Comparison of ENCODE assay signal across 8 cellular contexts in genomic region chr14:59028476-59029202, GRCh38.
A peak's percentile ranks its signal among the peaks of the same experiment; 100 is the strongest.
DNase-seq lines count a peak whose midpoint lies in the region; ATAC-seq and TF ChIP-seq lines count a peak whose summit lies in the region.

No MANE protein-coding gene starts in this region.

- no peak overlapping the region for H3K27ac ChIP-seq in transverse colon

- TF ChIP-seq EP300 in transverse colon (IDR thresholded peaks at IDR 0.05; ENCODE audit: low read depth): no peak

- TF ChIP-seq POLR2A in transverse colon (IDR thresholded peaks at IDR 0.05): no peak

- TF ChIP-seq CTCF in mucosa of descending colon (IDR thresholded peaks at IDR 0.05) (peak; percentile 70), transverse colon (IDR thresholded peaks at IDR 0.05) (peak; percentile 58 to 78 (median 75))

- ATAC-seq in GM18520 (IDR thresholded peaks at IDR 0.05; ENCODE audit: unreplicated experiment) (peak; percentile 86), HG02943 (IDR thresholded peaks at IDR 0.05; ENCODE audit: low read depth, unreplicated experiment) (peak; percentile 84), mucosa of descending colon (peak; percentile 93)

- intact Hi-C loops in mucosa of descending colon (cut with DNase I, micrococcal nuclease): no loop called here
- intact Hi-C loops in transverse colon (cut with DNase I; ENCODE audit: low total_unique reads): loop anchor here (10.0 kb wide), 1 partner anchor 394 kb away; the partner anchor contains the start of gene DACT1

- no peaks in the 10 kb centered on the region for H3K36me3 ChIP-seq in mucosa of descending colon (ENCODE audit: low read depth)
- H3K36me3 ChIP-seq in transverse colon: no peaks in the 10 kb centered on the region

- in situ Hi-C loops in transverse colon (cut with MboI; ENCODE audit: low pct_ligation_motif_present in 1 of 4, low pct_unique_long_range_greater_than_20kb in 1 of 4, low sequenced_read_pairs in 3 of 4): loop anchor here in 1 of 4 donors (25.0 kb wide), 1 partner anchor 516 kb away; no protein-coding TSS in a partner anchor

- no peaks in the 10 kb centered on the region for H3K27me3 ChIP-seq in transverse colon

- H3K4me3 ChIP-seq in mucosa of descending colon (no peak overlapping the region), transverse colon (no peak overlapping the region)

- no peaks in the 10 kb centered on the region for H3K9me3 ChIP-seq in mucosa of descending colon
- H3K9me3 ChIP-seq in transverse colon: no peaks in the 10 kb centered on the region

- H3K4me1 ChIP-seq in mucosa of descending colon (ENCODE audit: low read depth) (no peaks in the 10 kb centered on the region), transverse colon (peaks cover 0 to 3% (median 0%) of the 10 kb centered on the region in 4 donors)

- WGBS in transverse colon (ENCODE audit: low coverage in 1 of 2), 2 donors: 0 to 1% methylated on average over 1 to 5 of the region's 5 CpGs

- peak; percentile 84 for DNase-seq in Ammon's horn (ENCODE audit: low spot score)
- peak; percentile 63 for DNase-seq in NCI-H146 treated with DMSO at 0.1 percent for 48 hours (lab: John Stamatoyannopoulos, UW; ENCODE audit: unreplicated experiment)
- DNase-seq in SW480 (ENCODE audit: low spot score): peak; percentile 80
- peak; percentile 70 for DNase-seq in epidermal melanocyte (ENCODE audit: insufficient read length, low spot score)
- peak in 2 of 3 donors; percentile 65 to 67 for DNase-seq in mucosa of descending colon
- peak; percentile 64 for DNase-seq in transverse colon
